Comparison of ENCODE assay signal across 8 cellular contexts in the genomic region with DNA sequence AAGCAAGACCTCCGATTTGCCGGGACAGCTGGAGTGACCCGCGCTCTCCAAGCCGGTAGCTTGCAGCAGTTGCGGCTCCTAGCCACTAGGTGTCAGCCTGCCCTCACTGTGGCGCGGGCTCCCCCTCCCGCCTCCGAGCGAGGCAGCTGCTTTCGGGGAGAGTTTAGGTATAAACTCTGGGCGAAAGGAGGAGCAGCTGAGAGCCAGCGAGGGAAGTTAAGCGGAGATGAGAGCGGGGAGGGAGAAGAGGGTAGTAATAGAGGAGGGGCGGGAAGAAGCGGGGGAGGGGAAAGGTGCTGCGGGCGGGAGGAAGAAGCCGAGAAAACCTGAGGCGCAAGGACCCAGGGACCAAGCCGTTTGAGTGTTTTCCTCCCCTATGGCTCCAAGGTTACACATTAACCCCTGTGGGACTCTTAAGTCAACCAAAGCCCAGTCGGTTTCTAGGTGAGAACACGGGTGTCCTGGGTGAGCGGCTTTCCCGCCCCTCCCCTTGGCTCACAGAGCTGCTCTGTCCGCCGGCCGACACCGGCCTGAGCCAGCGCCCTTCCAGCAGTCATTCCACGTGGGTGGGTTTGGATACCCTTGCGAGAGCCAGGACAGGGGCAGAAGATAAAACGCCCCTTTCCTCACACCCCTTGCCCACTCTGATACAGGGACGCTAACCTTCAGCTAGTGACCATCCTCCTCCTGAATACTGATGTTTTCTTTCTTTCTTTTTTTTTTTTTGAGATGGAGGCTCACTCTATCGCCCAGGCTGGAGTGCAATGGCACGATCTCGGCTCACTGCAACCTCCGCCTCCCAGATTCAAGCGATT.
DNase-seq lines count a peak whose midpoint lies in the region; ATAC-seq and FAIRE-seq lines count a peak whose summit lies in the region.

No MANE protein-coding gene starts in this region.

- peak overlapping the region; percentile 73 for H3K9ac ChIP-seq in HUES48 (ENCODE audit: low read depth, low read length)
- H3K9ac ChIP-seq in NT2/D1 (ENCODE audit: insufficient read length, low read depth) = peak overlapping the region; percentile 96

- peak; percentile 18 for FAIRE-seq in endometrium (lab: Jason Lieb, UNC)

- H3K4me3 ChIP-seq in HUES48 (ENCODE audit: low read depth, low read length) (peak overlapping the region; percentile 90), NT2/D1 (ENCODE audit: insufficient read length, low read depth) (peak overlapping the region; percentile 49)

- ATAC-seq in GM21360 (IDR thresholded peaks at IDR 0.05; ENCODE audit: unreplicated experiment) = peak; percentile 43

- H3K27ac ChIP-seq in HUES48 (ENCODE audit: low read depth, low read length) = peak overlapping the region; percentile 99

- H3K27me3 ChIP-seq in HUES48 (ENCODE audit: control insufficient read depth, insufficient read depth, low read length) = no peaks in the 10 kb centered on the region
- no peaks in the 10 kb centered on the region for H3K27me3 ChIP-seq in NT2/D1 (ENCODE audit: insufficient read depth, insufficient read length)

- DNase-seq in COR-L47 (lab: John Stamatoyannopoulos, UW) (peak; percentile 92), NT2/D1 (ENCODE audit: low read depth, low spot score) (peak; percentile 92), midbrain (lab: John Stamatoyannopoulos, UW) (peak; percentile 94)
- peak; percentile 90 for DNase-seq in activated CD8-positive, alpha-beta memory T cell treated with anti-CD3 and anti-CD28 coated beads, Interleukin-2, amount 50 U/mL, for 4 hours
- peak; percentile 76 to 81 for DNase-seq in stimulated activated CD8-positive, alpha-beta memory T cell treated with anti-CD3 and anti-CD28 coated beads, Interleukin-2, amount 100 ng/mL, for 1 hour (ENCODE audit: low read depth in 2 of 2)

- H3K36me3 ChIP-seq in HUES48 (ENCODE audit: control insufficient read depth, insufficient read depth, low read length) (peaks cover 30% of the 10 kb centered on the region), NT2/D1 (ENCODE audit: insufficient read depth, insufficient read length, low read length) (peaks cover 26% of the 10 kb centered on the region)

- no peaks in the 10 kb centered on the region for H3K9me3 ChIP-seq in HUES48 (ENCODE audit: control insufficient read depth, insufficient read depth, low read length)
- H3K9me3 ChIP-seq in NT2/D1 (ENCODE audit: insufficient read depth, low read length) = no peaks in the 10 kb centered on the region

- H3K4me1 ChIP-seq in HUES48 (ENCODE audit: control insufficient read depth, insufficient read depth, low read length) = peaks cover 22% of the 10 kb centered on the region
- peaks cover 5% of the 10 kb centered on the region for H3K4me1 ChIP-seq in NT2/D1 (ENCODE audit: insufficient read depth, insufficient read length)

Comparison
In these comparisons a context has a peak if more than half of its experiments do, and no peak if none do; other contexts are left out.
1. Peak in every context shown above with its lines: DNase-seq, ATAC-seq, H3K4me3 ChIP-seq and H3K27ac ChIP-seq.